16 cellular contexts compared by ENCODE assay signal in genomic region chr2:205527801-205528200, GRCh38.
DNase-seq lines count a peak whose midpoint lies in the region; ATAC-seq and TF ChIP-seq lines count a peak whose summit lies in the region.
"Had no signal": no experiment of that assay in that cellular context is flagged by ENCODE, and none has a peak within 500 bp of the region (broad histone marks: within the 10 kb centered on the region; RNA-seq: fewer than 3 reads in every experiment).

No MANE protein-coding gene starts in this region.

- H3K27ac Mint-ChIP-seq in stimulated activated naive CD8-positive, alpha-beta T cell treated with anti-CD3 and anti-CD28 coated beads, Interleukin-15, amount 100 ng/mL, for 72 hours: no peak overlapping the region
- H3K27ac Mint-ChIP-seq: stimulated activated memory B cell treated with anti-CD40 and anti-IgM and Interleukin-4, amounts not matched to agents 10 μg/mL and 1 μg/mL and 100 μg/mL, for 72 hours; T-helper 2 cell treated with Interferon-gamma antibody and Interleukin-4, amounts not matched to agents 5 μg/mL and 100 μg/mL, for 36 hours had no signal

- DNase-seq in stimulated activated naive CD8-positive, alpha-beta T cell treated with anti-CD3 and anti-CD28 coated beads, Interleukin-15, Interleukin-2, amounts not matched to agents 100 U/mL and 50 U/mL, for 24 hours: no peak
- no peak for DNase-seq in stimulated activated naive CD8-positive, alpha-beta T cell treated with anti-CD3 and anti-CD28 coated beads, Interleukin-15, amount 100 ng/mL, for 72 hours
- DNase-seq in NCI-H226 (peak; percentile 2), epithelial cell of prostate (ENCODE audit: low read depth, low spot score) (peak; percentile 43), CD1c-positive myeloid dendritic cell (ENCODE audit: extremely low spot score) (no peak), vagina (ENCODE audit: extremely low spot score in 2 of 2) (no peak)
- DNase-seq: activated CD8-positive, alpha-beta memory T cell treated with anti-CD3 and anti-CD28 coated beads, Interleukin-2, amount 50 U/mL, for 4 hours; NCI-H1092; NCI-H524; nucleus accumbens; right cardiac atrium had no signal

- intact Hi-C loops in vagina (cut with DNase I): no loop called here

- no peaks in the 10 kb centered on the region for H3K4me1 ChIP-seq in vagina
- H3K4me1 ChIP-seq: SJSA1 had no signal

- H3K27me3 ChIP-seq in vagina: no peaks in the 10 kb centered on the region
- H3K27me3 ChIP-seq: SJSA1 had no signal

- no peak for TF ChIP-seq CTCF in vagina (IDR thresholded peaks at IDR 0.05)

- H3K4me3 Mint-ChIP-seq in stimulated activated naive CD8-positive, alpha-beta T cell treated with anti-CD3 and anti-CD28 coated beads, Interleukin-15, amount 100 ng/mL, for 72 hours: no peak overlapping the region
- H3K4me3 Mint-ChIP-seq: stimulated activated memory B cell treated with anti-CD40 and anti-IgM and Interleukin-4, amounts not matched to agents 10 μg/mL and 1 μg/mL and 100 μg/mL, for 72 hours; T-helper 2 cell treated with Interferon-gamma antibody and Interleukin-4, amounts not matched to agents 5 μg/mL and 100 μg/mL, for 36 hours had no signal

- no peak overlapping the region for H3K4me3 ChIP-seq in vagina
- H3K4me3 ChIP-seq: SJSA1 had no signal

- TF ChIP-seq POLR2A in vagina (IDR thresholded peaks at IDR 0.05): no peak

- no peaks in the 10 kb centered on the region for H3K36me3 ChIP-seq in vagina
- H3K36me3 ChIP-seq: SJSA1 had no signal

- peaks cover 16% of the 10 kb centered on the region for H3K27me3 Mint-ChIP-seq in stimulated activated naive CD8-positive, alpha-beta T cell treated with anti-CD3 and anti-CD28 coated beads, Interleukin-15, amount 100 ng/mL, for 72 hours

- H3K9me3 Mint-ChIP-seq in stimulated activated naive CD8-positive, alpha-beta T cell treated with anti-CD3 and anti-CD28 coated beads, Interleukin-15, amount 100 ng/mL, for 72 hours: no peaks in the 10 kb centered on the region
- H3K9me3 Mint-ChIP-seq: stimulated activated memory B cell treated with anti-CD40 and anti-IgM and Interleukin-4, amounts not matched to agents 10 μg/mL and 1 μg/mL and 100 μg/mL, for 72 hours; T-helper 2 cell treated with Interferon-gamma antibody and Interleukin-4, amounts not matched to agents 5 μg/mL and 100 μg/mL, for 36 hours had no signal

- ATAC-seq in stimulated activated naive CD8-positive, alpha-beta T cell treated with anti-CD3 and anti-CD28 coated beads, Interleukin-15, Interleukin-2, amounts not matched to agents 100 U/mL and 50 U/mL, for 24 hours: peak; percentile 63
- no peak for ATAC-seq in stimulated activated naive CD8-positive, alpha-beta T cell treated with anti-CD3 and anti-CD28 coated beads, Interleukin-15, amount 100 ng/mL, for 72 hours
- no peak for ATAC-seq in HG02588 (IDR thresholded peaks at IDR 0.05; ENCODE audit: unreplicated experiment)
- ATAC-seq: right cardiac atrium; stimulated activated memory B cell treated with anti-CD40 and anti-IgM and Interleukin-4, amounts not matched to agents 10 μg/mL and 1 μg/mL and 100 μg/mL, for 72 hours had no signal

- peaks cover 8% of the 10 kb centered on the region for H3K4me1 Mint-ChIP-seq in stimulated activated naive CD8-positive, alpha-beta T cell treated with anti-CD3 and anti-CD28 coated beads, Interleukin-15, amount 100 ng/mL, for 72 hours
- H3K4me1 Mint-ChIP-seq: stimulated activated memory B cell treated with anti-CD40 and anti-IgM and Interleukin-4, amounts not matched to agents 10 μg/mL and 1 μg/mL and 100 μg/mL, for 72 hours had no signal

- H3K27ac ChIP-seq in epithelial cell of prostate (no peak overlapping the region), vagina (no peak overlapping the region)
- H3K27ac ChIP-seq: KMS-11, SJSA1 had no signal

- no peaks in the 10 kb centered on the region for H3K9me3 ChIP-seq in vagina
- H3K9me3 ChIP-seq: SJSA1 had no signal

Comparison
In these comparisons a context has a peak if more than half of its experiments do, and no peak if none do; other contexts are left out.
1. DNase-seq: peak in NCI-H226 (single experiment) and epithelial cell of prostate (single experiment); none in stimulated activated naive CD8-positive, alpha-beta T cell treated with anti-CD3 and anti-CD28 coated beads, Interleukin-15, Interleukin-2, amounts not matched to agents 100 U/mL and 50 U/mL, for 24 hours (single experiment), stimulated activated naive CD8-positive, alpha-beta T cell treated with anti-CD3 and anti-CD28 coated beads, Interleukin-15, amount 100 ng/mL, for 72 hours (0 of 2), CD1c-positive myeloid dendritic cell (single experiment) and vagina (0 of 2).